35 cellular contexts compared by ENCODE assay signal in genomic region chr11:99037057-99037456, GRCh38. TPM values are rescaled to one million over a fixed set of nuclear protein-coding genes. Genes with fewer than 3 reads are reported as not detected.
"Had no signal": no experiment of that assay in that cellular context is flagged by ENCODE, and none has a peak within 500 bp of the region (broad histone marks: within the 10 kb centered on the region; RNA-seq: fewer than 3 reads in every experiment).

No MANE protein-coding gene starts in this region.

- H3K36me3 ChIP-seq: MG63 had no signal

- H3K27ac ChIP-seq: KMS-11 had no signal

- H3K27me3 ChIP-seq: MG63 had no signal

- H3K9me3 ChIP-seq: MG63 had no signal

- H3K4me3 ChIP-seq: MG63 had no signal

- H3K9ac ChIP-seq: KMS-11 had no signal

- H3K4me2 ChIP-seq: KMS-11 had no signal

- DNase-seq: Karpas-422, Kasumi-1, MG63, MM.1S, MV-4-11, NCI-H1048, NCI-H1092, NCI-H1092 treated with DMSO at 0.1 percent for 48 hours, NCI-H1105, NCI-H1105 treated with DMSO at 0.1 percent for 48 hours, NCI-H1417, NCI-H1417 treated with DMSO at 0.1 percent for 48 hours, NCI-H1436, NCI-H1436 treated with DMSO at 0.1 percent for 48 hours, NCI-H146, NCI-H1694, NCI-H1694 treated with DMSO at 0.1 percent for 48 hours, NCI-H187, NCI-H187 treated with DMSO at 0.1 percent for 48 hours, NCI-H1930, NCI-H2029, NCI-H2029 treated with DMSO at 0.1 percent for 48 hours, NCI-H2081, NCI-H2081 treated with DMSO at 0.1 percent for 48 hours, NCI-H2107, NCI-H2171, NCI-H2171 treated with DMSO at 0.1 percent for 48 hours, NCI-H2227 treated with DMSO at 0.1 percent for 48 hours, NCI-H226, NCI-H345, NCI-H446, NCI-H446 treated with DMSO at 0.1 percent for 48 hours, NCI-H510A had no signal

RNA-seq across cellular contexts. Expression of gene CNTN5, which starts 16.3 kb away (rescaled TPM):
- total RNA-seq: MCF 10A had no signal
